ENCODE assay signal across 2 cellular contexts in genomic region chr15:66760968-66761722, GRCh38.
TF ChIP-seq lines count a peak whose summit lies in the region.

No MANE protein-coding gene starts in this region.

TF ChIP-seq in IMR-90, 13 proteins besides CTCF, POLR2A, EP300 and RAD21 (continued from another document):
- TF ChIP-seq USF2 (IDR thresholded peaks at IDR 0.05; ENCODE audit: low read depth, low read length) = no peak
- TF ChIP-seq MAFK (IDR thresholded peaks at IDR 0.05; ENCODE audit: low read depth, low read length) = no peak
- TF ChIP-seq RFX5 (IDR thresholded peaks at IDR 0.05; ENCODE audit: low read depth, low read length) = no peak
- TF ChIP-seq BHLHE40 (IDR thresholded peaks at IDR 0.05; ENCODE audit: low read depth, low read length) = no peak
- no peak for TF ChIP-seq RCOR1 (IDR thresholded peaks at IDR 0.05; ENCODE audit: insufficient replicate concordance, low read length)
- no peak for TF ChIP-seq MAZ (IDR thresholded peaks at IDR 0.05; ENCODE audit: borderline replicate concordance, low read depth, low read length)
- TF ChIP-seq CEBPB (IDR thresholded peaks at IDR 0.05; ENCODE audit: low read depth, low read length) = no peak
- TF ChIP-seq NFE2L2 (IDR thresholded peaks at IDR 0.05; ENCODE audit: low read depth, low read length) = no peak
- no peak for TF ChIP-seq MXI1 (IDR thresholded peaks at IDR 0.05; ENCODE audit: borderline replicate concordance, low read depth, low read length)
- TF ChIP-seq ELK1 (IDR thresholded peaks at IDR 0.05; ENCODE audit: borderline replicate concordance, low read depth, low read length) = no peak

TF ChIP-seq in HEK293T, 16 proteins besides CTCF, POLR2A, EP300 and RAD21 (continued from another document):
- TF ChIP-seq LEF1 (IDR thresholded peaks at IDR 0.05; ENCODE audit: borderline replicate concordance) = no peak
TF ChIP-seq in HEK293T: peak in this region for 0.
